In the genomic region with DNA sequence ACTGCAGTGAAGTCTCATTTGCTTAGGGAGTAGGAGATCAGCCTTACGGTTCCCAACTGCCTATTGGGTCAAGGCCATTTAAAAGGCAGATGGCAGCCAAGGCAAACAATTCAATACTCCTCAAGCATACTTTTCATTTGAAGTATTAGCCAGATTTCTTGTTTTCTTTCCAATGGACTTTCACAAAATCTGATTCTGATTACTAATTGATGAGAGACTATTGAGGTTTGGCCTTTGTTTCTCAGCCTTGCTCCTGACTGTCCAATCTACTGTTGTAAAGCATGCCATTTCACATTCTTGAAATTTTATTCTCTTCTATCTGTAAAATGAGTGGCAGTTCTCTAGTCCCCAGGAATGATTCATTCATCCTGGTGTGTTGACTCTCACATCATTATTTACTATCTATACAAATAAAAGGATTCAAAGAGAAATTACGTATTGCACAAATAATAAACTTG, we compare ENCODE assay signal across 1 cellular context.
TF ChIP-seq lines count a peak whose summit lies in the region.

No MANE protein-coding gene starts in this region.

TF ChIP-seq in WTC11, 78 proteins besides CTCF, POLR2A, EP300 and RAD21 (continued from another document):
- TF ChIP-seq GRHL2 (CRISPR knock-in tag; IDR thresholded peaks at IDR 0.05; ENCODE audit: insufficient replicate concordance, severe bottlenecking) = no peak
- TF ChIP-seq TEAD1 (CRISPR knock-in tag; IDR thresholded peaks at IDR 0.05) = no peak
- TF ChIP-seq, protein P1, sequence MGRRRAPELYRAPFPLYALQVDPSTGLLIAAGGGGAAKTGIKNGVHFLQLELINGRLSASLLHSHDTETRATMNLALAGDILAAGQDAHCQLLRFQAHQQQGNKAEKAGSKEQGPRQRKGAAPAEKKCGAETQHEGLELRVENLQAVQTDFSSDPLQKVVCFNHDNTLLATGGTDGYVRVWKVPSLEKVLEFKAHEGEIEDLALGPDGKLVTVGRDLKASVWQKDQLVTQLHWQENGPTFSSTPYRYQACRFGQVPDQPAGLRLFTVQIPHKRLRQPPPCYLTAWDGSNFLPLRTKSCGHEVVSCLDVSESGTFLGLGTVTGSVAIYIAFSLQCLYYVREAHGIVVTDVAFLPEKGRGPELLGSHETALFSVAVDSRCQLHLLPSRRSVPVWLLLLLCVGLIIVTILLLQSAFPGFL (CRISPR knock-in tag; IDR thresholded peaks at IDR 0.05; ENCODE audit: borderline replicate concordance) = no peak
TF ChIP-seq in WTC11: peak in this region for 0.
